Comparison of ENCODE assay signal across 2 cellular contexts in genomic region chr19:6788896-6789295, GRCh38.
TF ChIP-seq lines count a peak whose summit lies in the region.

No MANE protein-coding gene starts in this region.

TF ChIP-seq in GM12878, 131 proteins besides CTCF, POLR2A, EP300 and RAD21:
- 0 out of 2 replicates have a peak, but pooled peaks have one; percentile 3 for TF ChIP-seq RAD51 (IDR thresholded peaks at IDR 0.05)
- TF ChIP-seq SIX5 (IDR thresholded peaks at IDR 0.05; ENCODE audit: low read depth, low read length, severe bottlenecking): no peak

TF ChIP-seq in HEK293T, 16 proteins besides CTCF, POLR2A, EP300 and RAD21:
- no peak for TF ChIP-seq ZNF384 (IDR thresholded peaks at IDR 0.05)
- no peak for TF ChIP-seq TARDBP (IDR thresholded peaks at IDR 0.05)
- TF ChIP-seq LEF1 (IDR thresholded peaks at IDR 0.05; ENCODE audit: borderline replicate concordance): no peak
- no peak for TF ChIP-seq NFRKB (IDR thresholded peaks at IDR 0.05)
- no peak for TF ChIP-seq ARNT (IDR thresholded peaks at IDR 0.05)
- no peak for TF ChIP-seq SP1 (IDR thresholded peaks at IDR 0.05)
- TF ChIP-seq SUZ12 (IDR thresholded peaks at IDR 0.05): no peak
- TF ChIP-seq FOXM1 (IDR thresholded peaks at IDR 0.05; ENCODE audit: borderline replicate concordance): no peak
- no peak for TF ChIP-seq FOXA1 (IDR thresholded peaks at IDR 0.05)
- TF ChIP-seq ELF4 (IDR thresholded peaks at IDR 0.05): no peak
- TF ChIP-seq HDGF (IDR thresholded peaks at IDR 0.05; ENCODE audit: borderline replicate concordance): no peak
- TF ChIP-seq L3MBTL2 (conservative IDR thresholded peaks at IDR 0.05): no peak
- no peak for TF ChIP-seq FOXK2 (IDR thresholded peaks at IDR 0.05)
- no peak for TF ChIP-seq CTBP1 (IDR thresholded peaks at IDR 0.05; ENCODE audit: borderline replicate concordance)
- TF ChIP-seq BHLHE40 (IDR thresholded peaks at IDR 0.05; ENCODE audit: borderline replicate concordance): no peak
- TF ChIP-seq PKNOX1 (IDR thresholded peaks at IDR 0.05): no peak
